16 cellular contexts compared by ENCODE assay signal in genomic region chr2:189300917-189301316, GRCh38.
A peak's percentile ranks its signal among the peaks of the same experiment; 100 is the strongest.
DNase-seq lines count a peak whose midpoint lies in the region; ATAC-seq lines count a peak whose summit lies in the region.
"Had no signal": no experiment of that assay in that cellular context is flagged by ENCODE, and none has a peak within 500 bp of the region (broad histone marks: within the 10 kb centered on the region; RNA-seq: fewer than 3 reads in every experiment).

No MANE protein-coding gene starts in this region.

- peaks cover 58% of the 10 kb centered on the region for H3K4me1 Mint-ChIP-seq in T-helper 2 cell treated with Interferon-gamma antibody and Interleukin-4, amounts not matched to agents 5 μg/mL and 100 μg/mL, for 36 hours (ENCODE audit: low read depth)
- H3K4me1 Mint-ChIP-seq in activated naive CD4-positive, alpha-beta T cell treated with anti-CD3 and anti-CD28 coated beads, Interleukin-2, amount 50 U/mL, for 24 hours, result peaks cover 95% of the 10 kb centered on the region
- peaks cover 92% of the 10 kb centered on the region for H3K4me1 Mint-ChIP-seq in stimulated activated naive CD8-positive, alpha-beta T cell treated with anti-CD3 and anti-CD28 coated beads, Interleukin-15, amount 100 ng/mL, for 72 hours
- H3K4me1 Mint-ChIP-seq: IgD-negative memory B cell had no signal

- peaks cover 7% of the 10 kb centered on the region for H3K36me3 Mint-ChIP-seq in T-helper 2 cell treated with Interferon-gamma antibody and Interleukin-4, amounts not matched to agents 5 μg/mL and 100 μg/mL, for 36 hours (ENCODE audit: low read depth)
- peaks cover 7% of the 10 kb centered on the region for H3K36me3 Mint-ChIP-seq in activated naive CD4-positive, alpha-beta T cell treated with anti-CD3 and anti-CD28 coated beads, Interleukin-2, amount 50 U/mL, for 24 hours
- H3K36me3 Mint-ChIP-seq: IgD-negative memory B cell had no signal

- H3K27ac Mint-ChIP-seq in T-helper 2 cell treated with Interferon-gamma antibody and Interleukin-4, amounts not matched to agents 5 μg/mL and 100 μg/mL, for 36 hours, result peak overlapping the region; percentile 79
- peak overlapping the region; percentile 95 for H3K27ac Mint-ChIP-seq in activated naive CD4-positive, alpha-beta T cell treated with anti-CD3 and anti-CD28 coated beads, Interleukin-2, amount 50 U/mL, for 24 hours
- H3K27ac Mint-ChIP-seq in stimulated activated naive CD8-positive, alpha-beta T cell treated with anti-CD3 and anti-CD28 coated beads, Interleukin-15, amount 100 ng/mL, for 72 hours, result peak overlapping the region; percentile 97 to 98
- H3K27ac Mint-ChIP-seq: IgD-negative memory B cell had no signal

- H3K9me3 Mint-ChIP-seq in T-helper 2 cell treated with Interferon-gamma antibody and Interleukin-4, amounts not matched to agents 5 μg/mL and 100 μg/mL, for 36 hours, result peaks cover 17% of the 10 kb centered on the region
- H3K9me3 Mint-ChIP-seq in activated naive CD4-positive, alpha-beta T cell treated with anti-CD3 and anti-CD28 coated beads, Interleukin-2, amount 50 U/mL, for 24 hours, result peaks cover 11% of the 10 kb centered on the region
- peaks cover 0 to 7% of the 10 kb centered on the region in 2 donors for H3K9me3 Mint-ChIP-seq in stimulated activated naive CD8-positive, alpha-beta T cell treated with anti-CD3 and anti-CD28 coated beads, Interleukin-15, amount 100 ng/mL, for 72 hours

- peak overlapping the region; percentile 56 for H3K4me3 Mint-ChIP-seq in T-helper 2 cell treated with Interferon-gamma antibody and Interleukin-4, amounts not matched to agents 5 μg/mL and 100 μg/mL, for 36 hours
- peak overlapping the region; percentile 68 for H3K4me3 Mint-ChIP-seq in activated naive CD4-positive, alpha-beta T cell treated with anti-CD3 and anti-CD28 coated beads, Interleukin-2, amount 50 U/mL, for 24 hours
- H3K4me3 Mint-ChIP-seq in stimulated activated naive CD8-positive, alpha-beta T cell treated with anti-CD3 and anti-CD28 coated beads, Interleukin-15, amount 100 ng/mL, for 72 hours, result peak overlapping the region; percentile 29 to 62
- H3K4me3 Mint-ChIP-seq: IgD-negative memory B cell had no signal

- DNase-seq in stimulated activated CD4-positive, alpha-beta T cell treated with anti-CD3 and anti-CD28 coated beads, Interleukin-2, amount 100 ng/mL, for 4 hours (ENCODE audit: low read depth), result peak; percentile 37
- no peak for DNase-seq in stimulated activated CD4-positive, alpha-beta T cell treated with anti-CD3 and anti-CD28 coated beads, Interleukin-2, amount 100 ng/mL, for 48 hours
- peak; percentile 19 for DNase-seq in T-helper 2 cell treated with Interferon-gamma antibody and Interleukin-4, amounts not matched to agents 5 μg/mL and 100 μg/mL, for 36 hours (ENCODE audit: low spot score)
- DNase-seq in stimulated activated naive CD8-positive, alpha-beta T cell treated with anti-CD3 and anti-CD28 coated beads, Interleukin-15, amount 100 ng/mL, for 72 hours, result peak in 1 of 2 donors; percentile 68
- no peak for DNase-seq in NCI-H1417 treated with DMSO at 0.1 percent for 48 hours (lab: John Stamatoyannopoulos, UW)
- DNase-seq in NCI-H2107 (lab: John Stamatoyannopoulos, UW), result no peak
- DNase-seq in inferior parietal cortex (ENCODE audit: extremely low spot score), result no peak
- DNase-seq: aorta, GDM1, HCEC 1CT, islet precursor cell, NCI-H2029, ovary, right lobe of liver had no signal

- no peaks in the 10 kb centered on the region for H3K27me3 Mint-ChIP-seq in T-helper 2 cell treated with Interferon-gamma antibody and Interleukin-4, amounts not matched to agents 5 μg/mL and 100 μg/mL, for 36 hours (ENCODE audit: low read depth)
- H3K27me3 Mint-ChIP-seq in activated naive CD4-positive, alpha-beta T cell treated with anti-CD3 and anti-CD28 coated beads, Interleukin-2, amount 50 U/mL, for 24 hours, result no peaks in the 10 kb centered on the region
- H3K27me3 Mint-ChIP-seq in stimulated activated naive CD8-positive, alpha-beta T cell treated with anti-CD3 and anti-CD28 coated beads, Interleukin-15, amount 100 ng/mL, for 72 hours, result no peaks in the 10 kb centered on the region
- H3K27me3 Mint-ChIP-seq: IgD-negative memory B cell had no signal

- ATAC-seq in stimulated activated naive CD8-positive, alpha-beta T cell treated with anti-CD3 and anti-CD28 coated beads, Interleukin-15, amount 100 ng/mL, for 72 hours, result peak; percentile 73
- ATAC-seq: right lobe of liver had no signal

Comparison
In these comparisons a context has a peak if more than half of its experiments do, and no peak if none do; other contexts are left out.
1. DNase-seq: peak in stimulated activated CD4-positive, alpha-beta T cell treated with anti-CD3 and anti-CD28 coated beads, Interleukin-2, amount 100 ng/mL, for 4 hours (single experiment) and T-helper 2 cell treated with Interferon-gamma antibody and Interleukin-4, amounts not matched to agents 5 μg/mL and 100 μg/mL, for 36 hours (single experiment); none in stimulated activated CD4-positive, alpha-beta T cell treated with anti-CD3 and anti-CD28 coated beads, Interleukin-2, amount 100 ng/mL, for 48 hours (0 of 2), NCI-H1417 treated with DMSO at 0.1 percent for 48 hours (single experiment), NCI-H2107 (single experiment) and inferior parietal cortex (single experiment).
2. Peak in every context shown above with its lines, with median percentiles within 50 percentile points of each other: H3K27ac Mint-ChIP-seq and H3K4me3 Mint-ChIP-seq.